8 cellular contexts compared by ENCODE assay signal in genomic region chr1:35807614-35808375, GRCh38. TPM values are rescaled to one million over a fixed set of nuclear protein-coding genes. Genes with fewer than 3 reads are reported as not detected.
DNase-seq lines count a peak whose midpoint lies in the region; ATAC-seq and TF ChIP-seq lines count a peak whose summit lies in the region.

Gene AGO4, plus strand, starts transcription at chr1:35808016. Its CDS starts 401 bp downstream, at chr1:35808417.

- peak within 1 kb of the TSS; percentile 92 for H3K4me3 Mint-ChIP-seq in activated naive CD8-positive, alpha-beta T cell
- peak within 1 kb of the TSS; percentile 96 to 100 (median 98) for H3K4me3 Mint-ChIP-seq in nephron

- WGBS in tibial nerve, 2 donors = 2% methylated on average over 36 to 43 of the region's 94 CpGs

- H3K27me3 Mint-ChIP-seq in activated naive CD8-positive, alpha-beta T cell = no peaks in the 10 kb centered on the region
- H3K27me3 Mint-ChIP-seq in nephron (ENCODE audit: low read depth) = peaks cover 4% of the 10 kb centered on the region

- peak within 1 kb of the TSS; percentile 84 for H3K27ac Mint-ChIP-seq in activated naive CD8-positive, alpha-beta T cell
- H3K27ac Mint-ChIP-seq in nephron = peak within 1 kb of the TSS; percentile 92 to 97 (median 94)

- no peaks in the 10 kb centered on the region for H3K9me3 ChIP-seq in Peyer's patch
- H3K9me3 ChIP-seq in tibial nerve = no peaks in the 10 kb centered on the region

- TF ChIP-seq CTCF in Peyer's patch (IDR thresholded peaks at IDR 0.05) (peak in 3 of 6 experiments; percentile 4 to 39 (median 5)), nephron (IDR thresholded peaks at IDR 0.05; ENCODE audit: unreplicated experiment in 3 of 3) (no peak), tibial nerve (IDR thresholded peaks at IDR 0.05) (peak in 3 of 5 experiments; percentile 18 to 48 (median 44))

- peak within 1 kb of the TSS; percentile 84 to 97 (median 88) for H3K4me3 ChIP-seq in Peyer's patch
- peak within 1 kb of the TSS; percentile 61 to 99 (median 78) for H3K4me3 ChIP-seq in tibial nerve

- H3K36me3 ChIP-seq in Peyer's patch = no peaks in the 10 kb centered on the region
- H3K36me3 ChIP-seq in tibial nerve = no peaks in the 10 kb centered on the region

- TF ChIP-seq POLR2A in Peyer's patch (IDR thresholded peaks at IDR 0.05) (no peak), tibial nerve (IDR thresholded peaks at IDR 0.05) (no peak)

- H3K27ac ChIP-seq in Peyer's patch = peak within 1 kb of the TSS; percentile 79 to 90 (median 84)
- H3K27ac ChIP-seq in tibial nerve = peak within 1 kb of the TSS; percentile 65 to 93 (median 87)

- H3K4me1 ChIP-seq in Peyer's patch (peaks cover 0 to 20% (median 8%) of the 10 kb centered on the region in 4 donors), tibial nerve (peaks cover 0 to 30% (median 13%) of the 10 kb centered on the region in 4 donors)

- no peaks in the 10 kb centered on the region for H3K9me3 Mint-ChIP-seq in activated naive CD8-positive, alpha-beta T cell (ENCODE audit: low read depth)
- H3K9me3 Mint-ChIP-seq in nephron = no peaks in the 10 kb centered on the region

- no peak for TF ChIP-seq EP300 in tibial nerve (IDR thresholded peaks at IDR 0.05)

- DNase-seq in COLO668 (lab: John Stamatoyannopoulos, UW; ENCODE audit: unreplicated experiment) (peak; percentile 83), Peyer's patch (peak; percentile 38 to 74 (median 71)), globus pallidus (ENCODE audit: low spot score) (peak; percentile 55), tibial nerve (ENCODE audit: low spot score in 2 of 2) (peak in 1 of 2 donors; percentile 19)

- H3K27me3 ChIP-seq in Peyer's patch (no peaks in the 10 kb centered on the region), tibial nerve (no peaks in the 10 kb centered on the region)

- peak; percentile 48 for ATAC-seq in HG02678 (IDR thresholded peaks at IDR 0.05; ENCODE audit: unreplicated experiment)
- ATAC-seq in HG03469 (IDR thresholded peaks at IDR 0.05; ENCODE audit: unreplicated experiment) = no peak

- H3K4me1 Mint-ChIP-seq in activated naive CD8-positive, alpha-beta T cell (ENCODE audit: low read depth) = peaks cover 31% of the 10 kb centered on the region
- H3K4me1 Mint-ChIP-seq in nephron = peaks cover 19% of the 10 kb centered on the region

- H3K36me3 Mint-ChIP-seq in activated naive CD8-positive, alpha-beta T cell = no peaks in the 10 kb centered on the region
- H3K36me3 Mint-ChIP-seq in nephron (ENCODE audit: low read depth) = no peaks in the 10 kb centered on the region

RNA-seq across cellular contexts. Expression of gene AGO4, which starts in this region (rescaled TPM):
- total RNA-seq in Peyer's patch (10 to 100 TPM in 3 of 4 donors, 1 to 10 TPM in 1; 8.3 to 44.2 (median 18.6) TPM), tibial nerve (10 to 100 TPM; 11.5 to 16.3 (median 13.9) TPM)

Comparison
In these comparisons a context has a peak if more than half of its experiments do, and no peak if none do; other contexts are left out.
1. CTCF ChIP-seq: peak in tibial nerve (3 of 5); none in nephron (0 of 3).